ENCODE assay signal across 16 cellular contexts in the genomic region with DNA sequence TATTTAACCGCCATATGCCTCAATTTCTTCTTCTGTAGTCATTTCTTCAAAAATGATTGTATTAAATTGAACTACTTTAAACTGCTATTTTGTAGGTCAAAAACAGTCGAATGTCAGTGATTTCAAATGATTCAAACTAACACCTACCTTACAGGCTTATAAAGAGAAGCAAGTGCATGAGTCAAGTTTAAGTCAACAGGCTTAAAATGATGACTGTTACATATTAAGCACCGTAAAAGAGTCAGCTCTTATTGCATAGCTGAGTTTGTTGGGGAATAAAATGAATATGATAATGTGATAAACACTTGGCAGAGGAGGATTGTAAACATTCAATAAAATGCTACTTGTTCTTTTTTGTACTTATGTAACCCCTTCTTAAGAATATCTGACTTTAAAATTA.
"Had no signal": no experiment of that assay in that cellular context is flagged by ENCODE, and none has a peak within 500 bp of the region (broad histone marks: within the 10 kb centered on the region; RNA-seq: fewer than 3 reads in every experiment).

No MANE protein-coding gene starts in this region.

- DNase-seq: activated CD4-positive, alpha-beta T cell treated with anti-CD3 and anti-CD28 coated beads, Interleukin-2, amount 50 U/mL, for 4 hours; activated effector memory CD4-positive, alpha-beta T cell treated with anti-CD3 and anti-CD28 coated beads, Interleukin-2, amount 50 U/mL, for 16 hours; activated T-cell treated with anti-CD3 and anti-CD28 coated beads, Interleukin-2, amount 50 U/mL, for 72 hours; effector CD8-positive, alpha-beta T cell; hypothalamus; occipital lobe; right cardiac atrium; transverse colon; uterus had no signal

- H3K27ac ChIP-seq: ascending aorta, skin epidermis, transverse colon, uterus, VCaP had no signal

- H3K9me3 ChIP-seq: ascending aorta, transverse colon, uterus had no signal

- H3K27me3 ChIP-seq: ascending aorta, transverse colon, uterus had no signal

- H3K4me3 ChIP-seq: ascending aorta, skin epidermis, transverse colon, uterus had no signal

- H3K4me1 ChIP-seq: uterus had no signal

- FAIRE-seq: endothelial cell of umbilical vein, frontal cortex, keratinocyte had no signal

- ATAC-seq: activated T-cell treated with anti-CD3 and anti-CD28 coated beads, Interleukin-2, amount 50 U/mL, for 72 hours; left lobe of liver; right cardiac atrium had no signal

- H3K36me3 ChIP-seq: ascending aorta, transverse colon, uterus had no signal
